Comparison of ENCODE assay signal across 17 cellular contexts in the genomic region with DNA sequence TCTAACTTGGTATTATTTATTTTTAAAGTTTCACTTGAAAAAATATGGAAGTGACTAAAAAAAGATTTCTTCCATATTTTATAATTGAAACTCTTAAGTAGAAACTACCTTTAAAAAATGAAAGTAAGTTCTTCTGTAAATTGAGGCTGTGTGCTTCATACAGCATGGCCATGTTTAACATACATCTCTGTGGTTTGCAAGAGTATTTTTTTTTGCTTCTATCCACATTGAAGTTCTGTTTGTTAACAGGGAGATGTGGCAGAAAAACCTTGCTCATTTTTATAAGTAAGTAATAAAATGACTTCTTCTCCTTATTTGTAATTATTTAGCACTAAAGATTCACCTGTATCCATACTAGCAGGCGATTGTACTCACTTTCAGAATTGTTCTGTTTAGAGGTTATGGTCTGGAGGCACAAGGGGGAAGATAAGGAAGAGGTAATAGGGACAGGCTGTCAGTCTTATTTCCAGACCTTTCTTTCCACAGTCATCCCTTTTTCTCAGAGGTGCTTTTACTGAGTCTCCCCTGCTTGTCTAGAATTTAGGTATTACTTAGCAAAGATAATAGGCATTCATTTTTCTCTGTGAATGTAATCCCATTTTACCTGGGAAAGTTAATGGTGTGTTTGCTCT. TPM values are rescaled to one million over a fixed set of nuclear protein-coding genes. Genes with fewer than 3 reads are reported as not detected.
A peak's percentile ranks its signal among the peaks of the same experiment; 100 is the strongest.
DNase-seq lines count a peak whose midpoint lies in the region; ATAC-seq and TF ChIP-seq lines count a peak whose summit lies in the region.
"Had no signal": no experiment of that assay in that cellular context is flagged by ENCODE, and none has a peak within 500 bp of the region (broad histone marks: within the 10 kb centered on the region; RNA-seq: fewer than 3 reads in every experiment).

No MANE protein-coding gene starts in this region.

- H3K4me1 ChIP-seq in left lung (peaks cover 0 to 76% of the 10 kb centered on the region in 2 donors), upper lobe of right lung (peaks cover 6% of the 10 kb centered on the region)

- H3K27me3 Mint-ChIP-seq in activated naive CD4-positive, alpha-beta T cell treated with anti-CD3 and anti-CD28 coated beads, Interleukin-2, amount 50 U/mL, for 24 hours: no peaks in the 10 kb centered on the region
- no peaks in the 10 kb centered on the region for H3K27me3 Mint-ChIP-seq in activated CD4-positive, alpha-beta memory T cell treated with anti-CD3 and anti-CD28 coated beads for 36 hours

- H3K4me3 Mint-ChIP-seq in activated naive CD4-positive, alpha-beta T cell treated with anti-CD3 and anti-CD28 coated beads, Interleukin-2, amount 50 U/mL, for 24 hours: peak overlapping the region; percentile 94
- peak overlapping the region; percentile 88 for H3K4me3 Mint-ChIP-seq in activated CD4-positive, alpha-beta memory T cell treated with anti-CD3 and anti-CD28 coated beads for 36 hours
- H3K4me3 Mint-ChIP-seq: GM23338, neural crest cell had no signal

- H3K4me3 ChIP-seq in left lung (peak overlapping the region in 1 of 2 donors; percentile 6), upper lobe of right lung (peak overlapping the region; percentile 32)
- H3K4me3 ChIP-seq: GM23338 had no signal

- peaks cover 54% of the 10 kb centered on the region for H3K4me1 Mint-ChIP-seq in activated naive CD4-positive, alpha-beta T cell treated with anti-CD3 and anti-CD28 coated beads, Interleukin-2, amount 50 U/mL, for 24 hours
- H3K4me1 Mint-ChIP-seq in activated CD4-positive, alpha-beta memory T cell treated with anti-CD3 and anti-CD28 coated beads for 36 hours (ENCODE audit: low read depth): peaks cover 40% of the 10 kb centered on the region

- peak overlapping the region; percentile 97 for H3K27ac Mint-ChIP-seq in activated naive CD4-positive, alpha-beta T cell treated with anti-CD3 and anti-CD28 coated beads, Interleukin-2, amount 50 U/mL, for 24 hours
- H3K27ac Mint-ChIP-seq in activated CD4-positive, alpha-beta memory T cell treated with anti-CD3 and anti-CD28 coated beads for 36 hours: peak overlapping the region; percentile 95
- H3K27ac Mint-ChIP-seq: GM23338 had no signal

- peaks cover 0 to 12% of the 10 kb centered on the region in 2 donors for H3K36me3 ChIP-seq in left lung
- H3K36me3 ChIP-seq in upper lobe of right lung: no peaks in the 10 kb centered on the region

- TF ChIP-seq CTCF in left lung (IDR thresholded peaks at IDR 0.05): no peak
- no peak for TF ChIP-seq CTCF in upper lobe of right lung (IDR thresholded peaks at IDR 0.05)

- no peaks in the 10 kb centered on the region for H3K9me3 ChIP-seq in left lung
- H3K9me3 ChIP-seq in upper lobe of right lung: no peaks in the 10 kb centered on the region

- CTCF ChIA-PET in activated CD4-positive, alpha-beta memory T cell treated with anti-CD3 and anti-CD28 coated beads for 36 hours (lab: Charles Lee): interaction anchor here (0.5 to 4.0 kb wide), 8 partner anchors 8 to 237 kb away, joined by 3 to 25 read pairs (median 16); no protein-coding TSS in a partner anchor

- ATAC-seq in left lung (no peak), upper lobe of right lung (no peak), HG03196 (IDR thresholded peaks at IDR 0.05; ENCODE audit: unreplicated experiment) (no peak), GM19452 (IDR thresholded peaks at IDR 0.05; ENCODE audit: unreplicated experiment) (no peak), GM18858 (IDR thresholded peaks at IDR 0.05; ENCODE audit: unreplicated experiment) (no peak)
- ATAC-seq: GM23338 had no signal

- no peaks in the 10 kb centered on the region for H3K36me3 Mint-ChIP-seq in activated naive CD4-positive, alpha-beta T cell treated with anti-CD3 and anti-CD28 coated beads, Interleukin-2, amount 50 U/mL, for 24 hours
- peaks cover 27% of the 10 kb centered on the region for H3K36me3 Mint-ChIP-seq in activated CD4-positive, alpha-beta memory T cell treated with anti-CD3 and anti-CD28 coated beads for 36 hours

- H3K27me3 ChIP-seq in left lung (no peaks in the 10 kb centered on the region), upper lobe of right lung (no peaks in the 10 kb centered on the region)

- no peaks in the 10 kb centered on the region for H3K9me3 Mint-ChIP-seq in activated naive CD4-positive, alpha-beta T cell treated with anti-CD3 and anti-CD28 coated beads, Interleukin-2, amount 50 U/mL, for 24 hours
- H3K9me3 Mint-ChIP-seq in activated CD4-positive, alpha-beta memory T cell treated with anti-CD3 and anti-CD28 coated beads for 36 hours: no peaks in the 10 kb centered on the region
- H3K9me3 Mint-ChIP-seq: GM23338, neural crest cell had no signal

- POLR2A ChIA-PET in activated CD4-positive, alpha-beta memory T cell treated with anti-CD3 and anti-CD28 coated beads for 36 hours (lab: Charles Lee): interaction anchor here (0.7 to 5.2 kb wide), 8 partner anchors 8 to 70 kb away, joined by 3 to 79 read pairs (median 4); no protein-coding TSS in a partner anchor

- peak overlapping the region; percentile 13 to 74 for H3K27ac ChIP-seq in left lung
- H3K27ac ChIP-seq in upper lobe of right lung: peak overlapping the region; percentile 51

- intact Hi-C loops in activated CD4-positive, alpha-beta memory T cell treated with anti-CD3 and anti-CD28 coated beads for 36 hours (cut with micrococcal nuclease): loop anchor here (1.0 to 10.0 kb wide), 2 partner anchors 8 to 1281 kb away; no protein-coding TSS in a partner anchor
- intact Hi-C loops in left lung (cut with DNase I) (no loop called here), upper lobe of right lung (cut with DNase I) (no loop called here)

- no peak for DNase-seq in activated naive CD4-positive, alpha-beta T cell (lab: John Stamatoyannopoulos, UW)
- DNase-seq in activated CD4-positive, alpha-beta memory T cell treated with anti-CD3 and anti-CD28 coated beads for 36 hours: no peak
- DNase-seq in left lung (no peak), upper lobe of right lung (no peak)
- DNase-seq: DMS53; foreskin fibroblast; NCI-H2107; NCI-H82; retina; stimulated activated CD4-positive, alpha-beta T cell treated with anti-CD3 and anti-CD28 coated beads, Interleukin-2, amount 100 ng/mL, for 24 hours; trophoblast cell had no signal

RNA-seq across cellular contexts. Expression of gene FYB1, which starts 16.0 kb away (rescaled TPM):
- 100 to 1,000 TPM; 105 to 106 TPM for total RNA-seq in activated CD4-positive, alpha-beta memory T cell treated with anti-CD3 and anti-CD28 coated beads for 36 hours
- 10 to 100 TPM; 24.4 to 93.7 TPM for total RNA-seq in left lung
- total RNA-seq in upper lobe of right lung: 45.0 TPM
- total RNA-seq: GM23338, neural crest cell had no signal
